Comparison of ENCODE assay signal across 16 cellular contexts in genomic region chr12:53414756-53415417, GRCh38. TPM values are rescaled to one million over a fixed set of nuclear protein-coding genes. Genes with fewer than 3 reads are reported as not detected.
DNase-seq lines count a peak whose midpoint lies in the region; ATAC-seq and TF ChIP-seq lines count a peak whose summit lies in the region.
"Had no signal": no experiment of that assay in that cellular context is flagged by ENCODE, and none has a peak within 500 bp of the region (broad histone marks: within the 10 kb centered on the region; RNA-seq: fewer than 3 reads in every experiment).

No MANE protein-coding gene starts in this region.

- intact Hi-C loops in A673 (cut with micrococcal nuclease; ENCODE audit: unreplicated experiment), result no loop called here
- intact Hi-C loops in testis (cut with DNase I; ENCODE audit: low total_unique reads), result no loop called here

- peak overlapping the region; percentile 68 for H3K27ac ChIP-seq in A673 (ENCODE audit: low read depth, low read length, poor library complexity, severe bottlenecking)
- no peak overlapping the region; the same call in 1 of the 2 replicates for H3K27ac ChIP-seq in HEK293 (ENCODE audit: extremely low read depth, low read depth, low read length)
- peak overlapping the region; percentile 58 for H3K27ac ChIP-seq in mesodermal cell (ENCODE audit: low read depth, low read length, severe bottlenecking)
- H3K27ac ChIP-seq in testis, result peak overlapping the region in 1 of 2 donors; percentile 36
- H3K27ac ChIP-seq: left lung, pancreas had no signal

- no peak for ATAC-seq in GM18498 (IDR thresholded peaks at IDR 0.05; ENCODE audit: unreplicated experiment)

- H3K4me1 ChIP-seq in A673 (ENCODE audit: insufficient read depth, low read length, poor library complexity, severe bottlenecking), result peaks cover 55% of the 10 kb centered on the region
- peaks cover 10% of the 10 kb centered on the region for H3K4me1 ChIP-seq in HEK293 (ENCODE audit: control insufficient read depth, insufficient read depth, low read length)
- peaks cover 46% of the 10 kb centered on the region for H3K4me1 ChIP-seq in mesodermal cell (ENCODE audit: control insufficient read depth, insufficient read depth, low read length, poor library complexity, severe bottlenecking)
- peaks cover 20% of the 10 kb centered on the region for H3K4me1 ChIP-seq in testis

- no peak for TF ChIP-seq POLR2A in testis (IDR thresholded peaks at IDR 0.05)

- DNase-seq in A673 (ENCODE audit: low spot score) (peak; percentile 54), amniotic epithelial cell (ENCODE audit: low read depth) (peak; percentile 57), NOMO-1 (lab: John Stamatoyannopoulos, UW; ENCODE audit: unreplicated experiment in 2 of 2) (no peak), testis (no peak), H7 (no peak)
- DNase-seq: activated CD4-positive, alpha-beta memory T cell treated with anti-CD3 and anti-CD28 coated beads for 36 hours; activated naive CD8-positive, alpha-beta T cell treated with anti-CD3 and anti-CD28 coated beads, Interleukin-2, amount 10 ng/mL, durations not matched to agents 7 days and 5 days; effector CD4-positive, alpha-beta T cell; KG1; left lung; NCI-H187 treated with DMSO at 0.1 percent for 48 hours; pancreas; T-helper 1 cell had no signal

- H3K27me3 ChIP-seq in A673 (replicated peaks; ENCODE audit: insufficient read depth, low read depth, low read length, poor library complexity) (no peaks in the 10 kb centered on the region), testis (no peaks in the 10 kb centered on the region), H7 (ENCODE audit: control insufficient read depth, insufficient read depth, low read length) (no peaks in the 10 kb centered on the region)
- H3K27me3 ChIP-seq: left lung, pancreas had no signal

- BruUV-seq in A673 (replicated peaks; lab: Mats Ljungman, UMichigan), result no TSS peak

- POLR2A ChIA-PET in A673 (lab: Charles Lee; ENCODE audit: low non-redundant PET) (no interaction called here), HEK293 (lab: Yijun Ruan, JAX) (no interaction called here)

- peaks cover 22% of the 10 kb centered on the region for H3K36me3 ChIP-seq in A673 (ENCODE audit: insufficient read depth, low read length, poor library complexity, severe bottlenecking)
- peaks cover 14 to 35% of the 10 kb centered on the region in 2 experiments for H3K36me3 ChIP-seq in HEK293 (ENCODE audit: control insufficient read depth in 2 of 2, insufficient read depth in 1 of 2, low read length in 2 of 2)
- H3K36me3 ChIP-seq in mesodermal cell (ENCODE audit: control insufficient read depth, insufficient read depth, low read length), result peaks cover 29% of the 10 kb centered on the region
- no peaks in the 10 kb centered on the region for H3K36me3 ChIP-seq in testis (ENCODE audit: low read depth, missing control alignments)
- H3K36me3 ChIP-seq in H7 (replicated peaks; ENCODE audit: control insufficient read depth, insufficient read depth, low read length), result peaks cover 13% of the 10 kb centered on the region

- no peak for TF ChIP-seq CTCF in A673 (conservative IDR thresholded peaks at IDR 0.05; ENCODE audit: low read depth, low read length)
- no peak for TF ChIP-seq CTCF in HEK293 (tag by site-specific recombination; IDR thresholded peaks at IDR 0.05)
- no peak for TF ChIP-seq CTCF in testis (IDR thresholded peaks at IDR 0.05)

- 90 to 100% methylated on average over 1 to 2 of the region's 3 CpGs for WGBS in mesodermal cell (ENCODE audit: insufficient coverage in 2 of 2), 2 experiments
- 13 to 48% methylated on average over 3 of the region's 3 CpGs for WGBS in testis, 2 donors

- H3K4me3 ChIP-seq in A673 (ENCODE audit: low read depth, low read length, poor library complexity, severe bottlenecking), result no peak overlapping the region
- H3K4me3 ChIP-seq in HEK293 (ENCODE audit: low read depth, low read length), result no peak overlapping the region
- no peak overlapping the region for H3K4me3 ChIP-seq in mesodermal cell (ENCODE audit: extremely low read depth, insufficient read depth, low read length, poor library complexity, severe bottlenecking)
- H3K4me3 ChIP-seq in testis, result no peak overlapping the region
- no peak overlapping the region for H3K4me3 ChIP-seq in H7 (ENCODE audit: insufficient read depth, low read depth, low read length)
- H3K4me3 ChIP-seq: left lung, pancreas had no signal

- H3K9me3 ChIP-seq in A673 (ENCODE audit: low read depth, low read length, poor library complexity, severe bottlenecking) (no peaks in the 10 kb centered on the region), HEK293 (ENCODE audit: control insufficient read depth, insufficient read depth, low read depth, low read length) (no peaks in the 10 kb centered on the region), mesodermal cell (ENCODE audit: control insufficient read depth, low read length) (no peaks in the 10 kb centered on the region), testis (no peaks in the 10 kb centered on the region)
- H3K9me3 ChIP-seq: left lung, pancreas had no signal

- CTCF ChIA-PET in A673 (lab: Charles Lee), result interaction anchor here (0.5 kb wide), 1 partner anchor 49 kb away, joined by 3 read pairs; no protein-coding TSS in a partner anchor
- CTCF ChIA-PET in HEK293 (lab: Yijun Ruan, JAX), result interaction anchor here (0.6 to 1.8 kb wide), 5 partner anchors 10 to 62 kb away, joined by 3 to 11 read pairs (median 3); no protein-coding TSS in a partner anchor

TF ChIP-seq in HEK293, 187 proteins besides CTCF, POLR2A, EP300 and RAD21:
- 0 out of 2 replicates have a peak, but pooled peaks have one; percentile 12 for TF ChIP-seq ZNF366 (tag by site-specific recombination; conservative IDR thresholded peaks at IDR 0.05)
- no peak for TF ChIP-seq ZNF311 (tag by site-specific recombination; IDR thresholded peaks at IDR 0.05; ENCODE audit: borderline replicate concordance)
- peak; percentile 19; the same call in 1 of the 2 replicates for TF ChIP-seq GLIS1 (tag by site-specific recombination; IDR thresholded peaks at IDR 0.05)

RNA-seq across cellular contexts. Expression of gene AMHR2, which starts 8.8 kb away (rescaled TPM):
- total RNA-seq in A673 (2021) (not detected in 2 replicates), testis (10 to 100 TPM; 39.0 to 42.1 TPM)
- polyA plus RNA-seq in mesodermal cell (2013, experiment 1 of 2), result 5.8 TPM
- polyA plus RNA-seq in mesodermal cell (2013, experiment 2 of 2), result 4.4 TPM
- 33.9 TPM for polyA plus RNA-seq in testis (ENCODE audit: insufficient read depth, low read depth, low replicate concordance)
- total RNA-seq in H7 (2014; rRNA removed; shearing (Covaris generic)), result 0.52 and 1.6 TPM in 2 replicates
- total RNA-seq: activated CD4-positive, alpha-beta memory T cell treated with anti-CD3 and anti-CD28 coated beads for 36 hours; activated naive CD8-positive, alpha-beta T cell treated with anti-CD3 and anti-CD28 coated beads, Interleukin-2, amount 10 ng/mL, durations not matched to agents 7 days and 5 days had no signal

RNA-seq across cellular contexts. Expression of gene PRR13, which starts 26.6 kb away (rescaled TPM):
- total RNA-seq in A673 (2021) (155 and 180 TPM in 2 replicates), testis (10 to 100 TPM; 43.4 to 48.5 TPM)
- polyA plus RNA-seq in mesodermal cell (2013, experiment 1 of 2), result 99.2 TPM
- 98.1 TPM for polyA plus RNA-seq in mesodermal cell (2013, experiment 2 of 2)
- polyA plus RNA-seq in testis (ENCODE audit: insufficient read depth, low read depth, low replicate concordance), result 120 TPM
- total RNA-seq in H7 (2014; rRNA removed; shearing (Covaris generic)), result 87.1 and 130 TPM in 2 replicates

RNA-seq across cellular contexts. Expression of gene SP1, which starts 34.9 kb away (rescaled TPM):
- total RNA-seq in A673 (2021) (78.4 and 80.9 TPM in 2 replicates), testis (10 to 100 TPM; 75.4 to 86.0 TPM)
- 44.2 TPM for polyA plus RNA-seq in mesodermal cell (2013, experiment 1 of 2)
- 37.8 TPM for polyA plus RNA-seq in mesodermal cell (2013, experiment 2 of 2)
- polyA plus RNA-seq in testis (ENCODE audit: insufficient read depth, low read depth, low replicate concordance), result 58.6 TPM
- 46.7 and 51.8 TPM in 2 replicates for total RNA-seq in H7 (2014; rRNA removed; shearing (Covaris generic))

RNA-seq across cellular contexts. Expression of gene PCBP2, which starts 37.0 kb away (rescaled TPM):
- 1,194 and 1,215 TPM in 2 replicates for total RNA-seq in A673 (2021)
- 826 TPM for polyA plus RNA-seq in mesodermal cell (2013, experiment 1 of 2)
- polyA plus RNA-seq in mesodermal cell (2013, experiment 2 of 2), result 812 TPM
- total RNA-seq in testis, result 100 to 1,000 TPM; 553 to 632 TPM
- 1,065 TPM for polyA plus RNA-seq in testis (ENCODE audit: insufficient read depth, low read depth, low replicate concordance)
- 196 and 207 TPM in 2 replicates for total RNA-seq in H7 (2014; rRNA removed; shearing (Covaris generic))

Comparison
In these comparisons a context has a peak if more than half of its experiments do, and no peak if none do; other contexts are left out.
1. DNase-seq: peak in A673 (single experiment) and amniotic epithelial cell (single experiment); none in NOMO-1 (0 of 2), testis (single experiment) and H7 (single experiment).
2. RNA of gene AMHR2, which starts 8.8 kb away (total RNA-seq): 39.0 to 42.1 TPM in testis; 0.52 to 1.6 TPM in H7 and not detected in A673; every median in the first group is over 10 times any median in the second.